ENCODE assay signal across 22 cellular contexts in genomic region chr16:56828641-56829040, GRCh38. TPM values are rescaled to one million over a fixed set of nuclear protein-coding genes. Genes with fewer than 3 reads are reported as not detected.
DNase-seq lines count a peak whose midpoint lies in the region; ATAC-seq lines count a peak whose summit lies in the region.
"Had no signal": no experiment of that assay in that cellular context is flagged by ENCODE, and none has a peak within 500 bp of the region (broad histone marks: within the 10 kb centered on the region; RNA-seq: fewer than 3 reads in every experiment).

No MANE protein-coding gene starts in this region.

- no peak overlapping the region for H2BK5ac ChIP-seq in mesenchymal stem cell (ENCODE audit: low read depth, low read length, poor library complexity, severe bottlenecking)

- H3K23ac ChIP-seq in mesenchymal stem cell (ENCODE audit: low read length in 2 of 2), result no peak overlapping the region

- no peak overlapping the region for H2AK5ac ChIP-seq in mesenchymal stem cell (ENCODE audit: low read length, severe bottlenecking)

- peak overlapping the region; percentile 48 for H3K27ac ChIP-seq in mesenchymal stem cell (ENCODE audit: low read length, poor library complexity, severe bottlenecking)
- H3K27ac ChIP-seq: 22Rv1, BLaER1, C4-2B, GM23248 had no signal

- peaks cover 24 to 68% of the 10 kb centered on the region in 2 experiments for H3K36me3 ChIP-seq in mesenchymal stem cell (ENCODE audit: control insufficient read depth in 1 of 2, insufficient read depth in 2 of 2, low read depth in 1 of 2, low read length in 2 of 2)

- no peak overlapping the region for H3K9ac ChIP-seq in mesenchymal stem cell (ENCODE audit: low read length)
- H3K9ac ChIP-seq: BLaER1, GM23248 had no signal

- no peak overlapping the region for H2BK12ac ChIP-seq in mesenchymal stem cell (ENCODE audit: low read length in 2 of 2)

- no peaks in the 10 kb centered on the region for H3K9me3 Mint-ChIP-seq in activated naive CD4-positive, alpha-beta T cell treated with anti-CD3 and anti-CD28 coated beads, Interleukin-2, amount 50 U/mL, for 24 hours
- H3K9me3 Mint-ChIP-seq in activated naive CD4-positive, alpha-beta T cell treated with anti-CD3 and anti-CD28 coated beads, Interleukin-2, amount 50 U/mL, for 72 hours, result no peaks in the 10 kb centered on the region
- H3K9me3 Mint-ChIP-seq: CD8-positive, alpha-beta T cell had no signal

- peaks cover 23% of the 10 kb centered on the region for H3K36me3 Mint-ChIP-seq in activated naive CD4-positive, alpha-beta T cell treated with anti-CD3 and anti-CD28 coated beads, Interleukin-2, amount 50 U/mL, for 24 hours
- H3K36me3 Mint-ChIP-seq in activated naive CD4-positive, alpha-beta T cell treated with anti-CD3 and anti-CD28 coated beads, Interleukin-2, amount 50 U/mL, for 72 hours, result peaks cover 10 to 16% of the 10 kb centered on the region in 2 donors

- H3K27me3 ChIP-seq in mesenchymal stem cell (ENCODE audit: control insufficient read depth in 1 of 2, insufficient read depth in 1 of 2, low read length in 2 of 2), result no peaks in the 10 kb centered on the region
- H3K27me3 ChIP-seq: BLaER1 had no signal

- no peak for DNase-seq in activated naive CD4-positive, alpha-beta T cell treated with anti-CD3 and anti-CD28 coated beads, Interleukin-2, amount 50 U/mL, for 72 hours (ENCODE audit: low spot score in 2 of 2)
- no peak for DNase-seq in mesenchymal stem cell
- no peak for DNase-seq in retina
- DNase-seq in NCI-H1105 treated with DMSO at 0.1 percent for 48 hours (lab: John Stamatoyannopoulos, UW), result no peak
- no peak for DNase-seq in activated effector memory CD4-positive, alpha-beta T cell treated with Interleukin-2 at 50 U/mL for 16 hours
- DNase-seq in NCI-H748 (lab: John Stamatoyannopoulos, UW; ENCODE audit: unreplicated experiment), result no peak
- DNase-seq: Caco-2; CD4-positive, CD25-positive, alpha-beta regulatory T cell; CD8-positive, alpha-beta T cell; DMS153; DND-41; GM23248; H7; HCEC 1CT had no signal

- H2BK120ac ChIP-seq in mesenchymal stem cell (ENCODE audit: low read depth, low read length), result no peak overlapping the region

- peaks cover 7% of the 10 kb centered on the region for H3K4me1 ChIP-seq in mesenchymal stem cell (ENCODE audit: control insufficient read depth, insufficient read depth, low read depth, low read length)
- H3K4me1 ChIP-seq: Caco-2 had no signal

- H4K8ac ChIP-seq in mesenchymal stem cell (ENCODE audit: low read length), result no peak overlapping the region

- H4K91ac ChIP-seq in mesenchymal stem cell (ENCODE audit: low read length), result no peak overlapping the region

- H3K27ac Mint-ChIP-seq in activated naive CD4-positive, alpha-beta T cell treated with anti-CD3 and anti-CD28 coated beads, Interleukin-2, amount 50 U/mL, for 24 hours, result peak overlapping the region; percentile 17
- H3K27ac Mint-ChIP-seq in activated naive CD4-positive, alpha-beta T cell treated with anti-CD3 and anti-CD28 coated beads, Interleukin-2, amount 50 U/mL, for 72 hours, result no peak overlapping the region
- H3K27ac Mint-ChIP-seq: B cell; CD8-positive, alpha-beta T cell had no signal

- H3K18ac ChIP-seq in mesenchymal stem cell (ENCODE audit: low read depth in 1 of 2, low read length in 2 of 2), result no peak overlapping the region

- H3K9me3 ChIP-seq in mesenchymal stem cell (ENCODE audit: control insufficient read depth, low read length), result no peaks in the 10 kb centered on the region
- H3K9me3 ChIP-seq: BLaER1, Caco-2 had no signal

- no peak overlapping the region for H3K14ac ChIP-seq in mesenchymal stem cell (ENCODE audit: low read length in 2 of 2)

- H3K79me1 ChIP-seq in mesenchymal stem cell (replicated peaks; ENCODE audit: low read length, poor library complexity, severe bottlenecking), result peaks cover 5% of the 10 kb centered on the region

- H3K4me2 ChIP-seq in mesenchymal stem cell (ENCODE audit: low read length, poor library complexity, severe bottlenecking), result no peak overlapping the region
- H3K4me2 ChIP-seq: BLaER1 had no signal

- no peak overlapping the region for H3K4me3 Mint-ChIP-seq in activated naive CD4-positive, alpha-beta T cell treated with anti-CD3 and anti-CD28 coated beads, Interleukin-2, amount 50 U/mL, for 24 hours
- H3K4me3 Mint-ChIP-seq: B cell; CD8-positive, alpha-beta T cell had no signal

- H3K27me3 Mint-ChIP-seq in activated naive CD4-positive, alpha-beta T cell treated with anti-CD3 and anti-CD28 coated beads, Interleukin-2, amount 50 U/mL, for 24 hours, result no peaks in the 10 kb centered on the region
- H3K27me3 Mint-ChIP-seq: B cell had no signal

- H2BK15ac ChIP-seq in mesenchymal stem cell (ENCODE audit: low read depth, poor library complexity, severe bottlenecking), result no peak overlapping the region

- H3K4ac ChIP-seq in mesenchymal stem cell (ENCODE audit: low read depth in 1 of 2, low read length in 2 of 2), result no peak overlapping the region

- H2AFZ ChIP-seq in mesenchymal stem cell (ENCODE audit: low read depth, low read length), result no peak overlapping the region
- H2AFZ ChIP-seq: GM23248 had no signal

- 100% methylated on average over 1 of the region's 1 CpG for WGBS in mesenchymal stem cell

- H3K4me3 ChIP-seq in mesenchymal stem cell (ENCODE audit: insufficient read depth in 1 of 2, low read depth in 1 of 2, low read length in 2 of 2), result no peak overlapping the region
- H3K4me3 ChIP-seq: BLaER1, GM23248 had no signal

- H3K4me1 Mint-ChIP-seq in activated naive CD4-positive, alpha-beta T cell treated with anti-CD3 and anti-CD28 coated beads, Interleukin-2, amount 50 U/mL, for 24 hours, result no peaks in the 10 kb centered on the region
- H3K4me1 Mint-ChIP-seq: B cell had no signal

- ATAC-seq in activated naive CD4-positive, alpha-beta T cell treated with anti-CD3 and anti-CD28 coated beads, Interleukin-2, amount 50 U/mL, for 72 hours, result no peak
- peak; percentile 38 for ATAC-seq in esophagus mucosa
- ATAC-seq: CD8-positive, alpha-beta T cell had no signal

RNA-seq across cellular contexts. Expression of gene SLC12A3, which starts 36.4 kb away (rescaled TPM):
- not detected for total RNA-seq in activated naive CD4-positive, alpha-beta T cell treated with anti-CD3 and anti-CD28 coated beads, Interleukin-2, amount 50 U/mL, for 72 hours
- not detected for total RNA-seq in esophagus mucosa
- polyA plus RNA-seq in mesenchymal stem cell (2013, experiment 1 of 2), result not detected
- polyA plus RNA-seq in mesenchymal stem cell (2013, experiment 2 of 2), result not detected
- total RNA-seq: CD4-positive, CD25-positive, alpha-beta regulatory T cell; CD8-positive, alpha-beta T cell; GM23248; H1; H7 had no signal
- polyA plus RNA-seq: AG04450; CD4-positive, CD25-positive, alpha-beta regulatory T cell; GM23248; H1 had no signal
